19 cellular contexts compared by ENCODE assay signal in the genomic region with DNA sequence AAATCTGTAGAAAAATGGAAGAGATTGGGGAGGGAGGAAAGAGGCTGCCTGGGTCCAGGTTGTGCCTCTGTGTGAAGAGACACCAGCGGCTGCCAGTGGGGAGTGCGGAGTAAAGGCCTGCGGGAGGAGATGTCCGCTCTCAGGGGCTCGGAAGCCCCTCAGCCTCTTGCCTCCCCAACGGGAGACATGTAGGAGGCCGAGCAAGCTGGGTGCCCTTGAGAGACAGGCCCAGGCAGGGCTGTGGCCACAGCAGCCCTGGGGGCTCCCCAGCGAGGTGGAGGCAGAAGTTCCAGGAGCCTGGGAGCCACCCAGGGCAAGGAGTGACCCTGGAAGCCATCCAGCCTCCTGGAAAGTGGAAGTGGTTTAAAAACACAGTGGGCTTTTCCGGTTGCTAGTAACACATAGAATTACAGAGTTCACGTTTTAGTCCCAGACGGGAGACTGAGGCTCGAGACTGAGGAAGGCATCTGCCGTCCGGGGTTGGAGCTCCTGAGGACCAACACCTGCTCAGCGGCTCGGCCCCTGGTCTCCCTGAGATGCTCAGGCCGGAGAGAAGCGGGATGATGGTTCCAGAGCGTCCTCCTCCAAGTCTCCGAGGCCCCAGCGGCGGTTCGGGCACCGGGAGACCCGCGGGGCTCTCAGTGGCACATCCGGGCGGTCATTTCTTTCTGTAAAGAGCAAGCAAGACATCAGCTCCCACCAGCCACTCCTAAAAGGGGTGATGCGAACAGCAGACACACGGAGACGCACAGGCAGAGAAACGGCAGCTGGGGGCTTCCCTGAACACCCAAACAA. TPM values are rescaled to one million over a fixed set of nuclear protein-coding genes. Genes with fewer than 3 reads are reported as not detected.
DNase-seq lines count a peak whose midpoint lies in the region; ATAC-seq and TF ChIP-seq lines count a peak whose summit lies in the region.
"Had no signal": no experiment of that assay in that cellular context is flagged by ENCODE, and none has a peak within 500 bp of the region (broad histone marks: within the 10 kb centered on the region; RNA-seq: fewer than 3 reads in every experiment).

No MANE protein-coding gene starts in this region.

- no peak overlapping the region for H3K4me3 Mint-ChIP-seq in T-helper 1 cell treated with Interleukin-12 subunit alpha and Interleukin-12 subunit beta and Interleukin-4 antibody, amounts not matched to agents 30 μg/mL and 1 μg/mL, for 36 hours
- no peak overlapping the region for H3K4me3 Mint-ChIP-seq in HFFc6
- H3K4me3 Mint-ChIP-seq in activated naive CD8-positive, alpha-beta T cell, result no peak overlapping the region
- no peak overlapping the region for H3K4me3 Mint-ChIP-seq in natural killer cell treated with Interleukin-12 subunit alpha and Interleukin-12 subunit beta and Interleukin-15 and Interleukin-18, amount 100 ng/mL, for 72 hours

- H3K27ac Mint-ChIP-seq in T-helper 1 cell treated with Interleukin-12 subunit alpha and Interleukin-12 subunit beta and Interleukin-4 antibody, amounts not matched to agents 30 μg/mL and 1 μg/mL, for 36 hours, result peak overlapping the region; percentile 71
- peak overlapping the region; percentile 31; the same call in 1 of the 2 replicates for H3K27ac Mint-ChIP-seq in HFFc6
- peak overlapping the region; percentile 82 for H3K27ac Mint-ChIP-seq in activated naive CD8-positive, alpha-beta T cell
- peak overlapping the region; percentile 65 to 75 for H3K27ac Mint-ChIP-seq in natural killer cell treated with Interleukin-12 subunit alpha and Interleukin-12 subunit beta and Interleukin-15 and Interleukin-18, amount 100 ng/mL, for 72 hours

- H3K36me3 Mint-ChIP-seq in T-helper 1 cell treated with Interleukin-12 subunit alpha and Interleukin-12 subunit beta and Interleukin-4 antibody, amounts not matched to agents 30 μg/mL and 1 μg/mL, for 36 hours (ENCODE audit: low read depth), result peaks cover 36% of the 10 kb centered on the region
- peaks cover 19% of the 10 kb centered on the region for H3K36me3 Mint-ChIP-seq in HFFc6 (ENCODE audit: low read depth)
- H3K36me3 Mint-ChIP-seq in activated naive CD8-positive, alpha-beta T cell, result peaks cover 2% of the 10 kb centered on the region
- H3K36me3 Mint-ChIP-seq in natural killer cell treated with Interleukin-12 subunit alpha and Interleukin-12 subunit beta and Interleukin-15 and Interleukin-18, amount 100 ng/mL, for 72 hours, result peaks cover 17% of the 10 kb centered on the region

- H3K4me1 Mint-ChIP-seq in T-helper 1 cell treated with Interleukin-12 subunit alpha and Interleukin-12 subunit beta and Interleukin-4 antibody, amounts not matched to agents 30 μg/mL and 1 μg/mL, for 36 hours (ENCODE audit: low read depth), result peaks cover 20% of the 10 kb centered on the region
- no peaks in the 10 kb centered on the region for H3K4me1 Mint-ChIP-seq in HFFc6 (ENCODE audit: low read depth)
- H3K4me1 Mint-ChIP-seq in activated naive CD8-positive, alpha-beta T cell (ENCODE audit: low read depth), result peaks cover 12% of the 10 kb centered on the region
- H3K4me1 Mint-ChIP-seq in natural killer cell treated with Interleukin-12 subunit alpha and Interleukin-12 subunit beta and Interleukin-15 and Interleukin-18, amount 100 ng/mL, for 72 hours (ENCODE audit: low read depth in 2 of 2), result peaks cover 16 to 17% of the 10 kb centered on the region in 2 donors

- no peaks in the 10 kb centered on the region for H3K9me3 Mint-ChIP-seq in T-helper 1 cell treated with Interleukin-12 subunit alpha and Interleukin-12 subunit beta and Interleukin-4 antibody, amounts not matched to agents 30 μg/mL and 1 μg/mL, for 36 hours
- H3K9me3 Mint-ChIP-seq in HFFc6, result no peaks in the 10 kb centered on the region
- no peaks in the 10 kb centered on the region for H3K9me3 Mint-ChIP-seq in activated naive CD8-positive, alpha-beta T cell (ENCODE audit: low read depth)
- no peaks in the 10 kb centered on the region for H3K9me3 Mint-ChIP-seq in natural killer cell treated with Interleukin-12 subunit alpha and Interleukin-12 subunit beta and Interleukin-15 and Interleukin-18, amount 100 ng/mL, for 72 hours

- no peak for TF ChIP-seq CTCF in HFFc6 (IDR thresholded peaks at IDR 0.05)

- DNase-seq in T-helper 1 cell, result no peak
- DNase-seq in HFFc6, result no peak
- no peak for DNase-seq in natural killer cell treated with Interleukin-12 subunit alpha and Interleukin-12 subunit beta and Interleukin-15 and Interleukin-18, amount 100 ng/mL, for 72 hours (ENCODE audit: low spot score)
- DNase-seq in foreskin melanocyte, result no peak
- no peak for DNase-seq in activated effector memory CD4-positive, alpha-beta T cell treated with anti-CD3 and anti-CD28 coated beads, Interleukin-2, amount 50 U/mL, for 16 hours
- DNase-seq: 8988T; adrenal gland; C1 segment of cervical spinal cord; DMS79; effector CD4-positive, alpha-beta T cell; heart left ventricle; NCI-H1092 treated with DMSO at 0.1 percent for 48 hours; Peyer's patch; stimulated activated naive CD4-positive, alpha-beta T cell treated with Interleukin-2 at 50 U/mL for 16 hours; SW 1271; upper lobe of right lung had no signal

- H3K27me3 Mint-ChIP-seq in T-helper 1 cell treated with Interleukin-12 subunit alpha and Interleukin-12 subunit beta and Interleukin-4 antibody, amounts not matched to agents 30 μg/mL and 1 μg/mL, for 36 hours (ENCODE audit: low read depth), result no peaks in the 10 kb centered on the region
- H3K27me3 Mint-ChIP-seq in HFFc6 (ENCODE audit: insufficient read depth), result peaks cover 2% of the 10 kb centered on the region; the same call in 1 of the 2 replicates
- H3K27me3 Mint-ChIP-seq in activated naive CD8-positive, alpha-beta T cell, result no peaks in the 10 kb centered on the region
- H3K27me3 Mint-ChIP-seq in natural killer cell treated with Interleukin-12 subunit alpha and Interleukin-12 subunit beta and Interleukin-15 and Interleukin-18, amount 100 ng/mL, for 72 hours, result no peaks in the 10 kb centered on the region

- no peak for ATAC-seq in natural killer cell treated with Interleukin-12 subunit alpha and Interleukin-12 subunit beta and Interleukin-15 and Interleukin-18, amount 100 ng/mL, for 72 hours
- no peak for ATAC-seq in GM18909 (IDR thresholded peaks at IDR 0.05; ENCODE audit: poor library complexity, unreplicated experiment)
- ATAC-seq: heart left ventricle, upper lobe of right lung had no signal

RNA-seq across cellular contexts. Expression of gene MKNK2, which starts 21.9 kb away (rescaled TPM):
- 10 to 100 TPM; 61.5 to 82.9 (median 65.2) TPM for total RNA-seq in HFFc6 (2021; fragmentation: NEBNext Ultra II Directional; extraction: Animal tissue kit (Norgen Biotek cat#: 25700))
- total RNA-seq in natural killer cell treated with Interleukin-12 subunit alpha and Interleukin-12 subunit beta and Interleukin-15 and Interleukin-18, amount 100 ng/mL, for 72 hours, result 100 to 1,000 TPM; 303 to 308 TPM

RNA-seq across cellular contexts. Expression of gene MOB3A, which starts 23.2 kb away (rescaled TPM):
- total RNA-seq in HFFc6 (2021; fragmentation: NEBNext Ultra II Directional; extraction: Animal tissue kit (Norgen Biotek cat#: 25700)), result 10 to 100 TPM; 47.1 to 52.6 (median 51.2) TPM
- 100 to 1,000 TPM; 180 to 212 TPM for total RNA-seq in natural killer cell treated with Interleukin-12 subunit alpha and Interleukin-12 subunit beta and Interleukin-15 and Interleukin-18, amount 100 ng/mL, for 72 hours

RNA-seq across cellular contexts. Expression of gene IZUMO4, which starts 23.8 kb away (rescaled TPM):
- 1 to 10 TPM in 5 of 6 experiments, under 1 TPM in 1; 0.68 to 1.9 (median 1.5) TPM for total RNA-seq in HFFc6 (2021; fragmentation: NEBNext Ultra II Directional; extraction: Animal tissue kit (Norgen Biotek cat#: 25700))
- total RNA-seq in natural killer cell treated with Interleukin-12 subunit alpha and Interleukin-12 subunit beta and Interleukin-15 and Interleukin-18, amount 100 ng/mL, for 72 hours, result 1 to 10 TPM; 5.7 to 5.9 TPM

RNA-seq across cellular contexts. Expression of gene BTBD2, which starts 57.4 kb away (rescaled TPM):
- total RNA-seq in HFFc6 (2021; fragmentation: NEBNext Ultra II Directional; extraction: Animal tissue kit (Norgen Biotek cat#: 25700)), result 10 to 100 TPM; 74.1 to 95.6 (median 84.7) TPM
- total RNA-seq in natural killer cell treated with Interleukin-12 subunit alpha and Interleukin-12 subunit beta and Interleukin-15 and Interleukin-18, amount 100 ng/mL, for 72 hours, result 10 to 100 TPM; 19.9 to 23.0 TPM

Comparison
In these comparisons a context has a peak if more than half of its experiments do, and no peak if none do; other contexts are left out.
1. H3K27ac Mint-ChIP-seq: peak in every context shown above with its lines; median percentile 82 in activated naive CD8-positive, alpha-beta T cell; 71 in T-helper 1 cell treated with Interleukin-12 subunit alpha and Interleukin-12 subunit beta and Interleukin-4 antibody, amounts not matched to agents 30 μg/mL and 1 μg/mL, for 36 hours; 70 in natural killer cell treated with Interleukin-12 subunit alpha and Interleukin-12 subunit beta and Interleukin-15 and Interleukin-18, amount 100 ng/mL, for 72 hours; 31 in HFFc6.